In genomic region chr19:4803736-4804695, GRCh38 we compare ENCODE assay signal across 8 cellular contexts. TPM values are rescaled to one million over a fixed set of nuclear protein-coding genes. Genes with fewer than 3 reads are reported as not detected.
DNase-seq lines count a peak whose midpoint lies in the region; ATAC-seq and TF ChIP-seq lines count a peak whose summit lies in the region.

No MANE protein-coding gene starts in this region.

- H3K4me3 Mint-ChIP-seq in CD8-positive, alpha-beta memory T cell, result no peak overlapping the region
- H3K4me3 Mint-ChIP-seq in activated T-helper 2 cell treated with anti-CD3 and anti-CD28 coated beads, Interferon-gamma antibody, Interleukin-2, Interleukin-4, amounts not matched to agents 10 μg/mL and 5 μg/mL and 100 μg/mL, durations not matched to agents 14 hours and 24 hours and 36 hours (ENCODE audit: low read depth), result no peak overlapping the region
- no peak overlapping the region for H3K4me3 Mint-ChIP-seq in glutamatergic neuron (ENCODE audit: unreplicated experiment)

- no peaks in the 10 kb centered on the region for H3K9me3 ChIP-seq in CD8-positive, alpha-beta memory T cell (ENCODE audit: low read length)
- H3K9me3 ChIP-seq in SJCRH30 (replicated peaks), result no peaks in the 10 kb centered on the region

- no peak overlapping the region for H3K4me3 ChIP-seq in CD8-positive, alpha-beta memory T cell (ENCODE audit: low read length)
- no peak overlapping the region for H3K4me3 ChIP-seq in SJCRH30

- peak overlapping the region in 1 of 8 donors; percentile 21 for H3K27ac Mint-ChIP-seq in CD8-positive, alpha-beta memory T cell
- no peak overlapping the region for H3K27ac Mint-ChIP-seq in activated T-helper 2 cell treated with anti-CD3 and anti-CD28 coated beads, Interferon-gamma antibody, Interleukin-2, Interleukin-4, amounts not matched to agents 10 μg/mL and 5 μg/mL and 100 μg/mL, durations not matched to agents 14 hours and 24 hours and 36 hours
- no peak overlapping the region for H3K27ac Mint-ChIP-seq in glutamatergic neuron (ENCODE audit: unreplicated experiment)

- H3K27ac ChIP-seq in CD8-positive, alpha-beta memory T cell (ENCODE audit: low read depth, low read length), result no peak overlapping the region
- H3K27ac ChIP-seq in SJCRH30, result no peak overlapping the region

- no peaks in the 10 kb centered on the region for H3K36me3 ChIP-seq in CD8-positive, alpha-beta memory T cell (ENCODE audit: insufficient read depth, low read length)
- no peaks in the 10 kb centered on the region for H3K36me3 ChIP-seq in SJCRH30

- H3K4me1 ChIP-seq in CD8-positive, alpha-beta memory T cell (ENCODE audit: insufficient read depth, low read length), result no peaks in the 10 kb centered on the region
- H3K4me1 ChIP-seq in SJCRH30, result no peaks in the 10 kb centered on the region

- peak; percentile 72 for TF ChIP-seq CTCF in glutamatergic neuron (IDR thresholded peaks at IDR 0.05; ENCODE audit: partially characterized antibody, unreplicated experiment)

- H3K27me3 Mint-ChIP-seq in CD8-positive, alpha-beta memory T cell, result no peaks in the 10 kb centered on the region
- no peaks in the 10 kb centered on the region for H3K27me3 Mint-ChIP-seq in activated T-helper 2 cell treated with anti-CD3 and anti-CD28 coated beads, Interferon-gamma antibody, Interleukin-2, Interleukin-4, amounts not matched to agents 10 μg/mL and 5 μg/mL and 100 μg/mL, durations not matched to agents 14 hours and 24 hours and 36 hours (ENCODE audit: low read depth)
- H3K27me3 Mint-ChIP-seq in glutamatergic neuron (ENCODE audit: unreplicated experiment), result no peaks in the 10 kb centered on the region

- intact Hi-C loops in activated T-helper 2 cell treated with anti-CD3 and anti-CD28 coated beads, Interferon-gamma antibody, Interleukin-2, Interleukin-4, amounts not matched to agents 10 μg/mL and 5 μg/mL and 100 μg/mL, durations not matched to agents 14 hours and 24 hours and 36 hours (cut with micrococcal nuclease), result no loop called here
- intact Hi-C loops in sciatic nerve (cut with DNase I), result no loop called here

- H3K27me3 ChIP-seq in CD8-positive, alpha-beta memory T cell (ENCODE audit: insufficient read depth, low read length, poor library complexity, severe bottlenecking), result no peaks in the 10 kb centered on the region
- H3K27me3 ChIP-seq in SJCRH30, result no peaks in the 10 kb centered on the region

- peaks cover 0 to 3% (median 0%) of the 10 kb centered on the region in 3 donors for H3K4me1 Mint-ChIP-seq in CD8-positive, alpha-beta memory T cell
- H3K4me1 Mint-ChIP-seq in activated T-helper 2 cell treated with anti-CD3 and anti-CD28 coated beads, Interferon-gamma antibody, Interleukin-2, Interleukin-4, amounts not matched to agents 10 μg/mL and 5 μg/mL and 100 μg/mL, durations not matched to agents 14 hours and 24 hours and 36 hours (ENCODE audit: low read depth), result no peaks in the 10 kb centered on the region
- no peaks in the 10 kb centered on the region for H3K4me1 Mint-ChIP-seq in glutamatergic neuron (ENCODE audit: low read depth, unreplicated experiment)

- H3K36me3 Mint-ChIP-seq in CD8-positive, alpha-beta memory T cell, result peaks cover 0 to 4% (median 0%) of the 10 kb centered on the region in 3 donors
- H3K36me3 Mint-ChIP-seq in activated T-helper 2 cell treated with anti-CD3 and anti-CD28 coated beads, Interferon-gamma antibody, Interleukin-2, Interleukin-4, amounts not matched to agents 10 μg/mL and 5 μg/mL and 100 μg/mL, durations not matched to agents 14 hours and 24 hours and 36 hours (ENCODE audit: low read depth), result peaks cover under 1% of the 10 kb centered on the region
- no peaks in the 10 kb centered on the region for H3K36me3 Mint-ChIP-seq in glutamatergic neuron (ENCODE audit: unreplicated experiment)

- DNase-seq in CD8-positive, alpha-beta memory T cell, result peak; percentile 40 to 72 (median 53)
- DNase-seq in HPDE6-E6E7 (ENCODE audit: extremely low spot score) (peak; percentile 37), SJCRH30 (peak; percentile 77 to 89), glutamatergic neuron (peak; percentile 85), sciatic nerve (ENCODE audit: low spot score) (peak; percentile 73)
- DNase-seq in activated T-helper 2 cell treated with anti-CD3 and anti-CD28 coated beads, Interferon-gamma antibody, Interleukin-2, Interleukin-4, amounts not matched to agents 10 μg/mL and 5 μg/mL and 100 μg/mL, durations not matched to agents 14 hours and 24 hours and 36 hours (ENCODE audit: low spot score), result peak; percentile 50

- H3K9me3 Mint-ChIP-seq in CD8-positive, alpha-beta memory T cell, result no peaks in the 10 kb centered on the region
- H3K9me3 Mint-ChIP-seq in activated T-helper 2 cell treated with anti-CD3 and anti-CD28 coated beads, Interferon-gamma antibody, Interleukin-2, Interleukin-4, amounts not matched to agents 10 μg/mL and 5 μg/mL and 100 μg/mL, durations not matched to agents 14 hours and 24 hours and 36 hours, result no peaks in the 10 kb centered on the region
- no peaks in the 10 kb centered on the region for H3K9me3 Mint-ChIP-seq in glutamatergic neuron (ENCODE audit: unreplicated experiment)

- CTCF ChIA-PET in CD8-positive, alpha-beta memory T cell (lab: Charles Lee), result interaction anchor here (1.2 to 2.6 kb wide), 2 partner anchors 46 to 72 kb away, joined by 4 to 13 read pairs; no protein-coding TSS in a partner anchor

- ATAC-seq in sciatic nerve, result peak; percentile 43
- no peak for ATAC-seq in HG02610 (IDR thresholded peaks at IDR 0.05; ENCODE audit: unreplicated experiment)
- no peak for ATAC-seq in HG03095 (IDR thresholded peaks at IDR 0.05; ENCODE audit: unreplicated experiment)

- POLR2A ChIA-PET in CD8-positive, alpha-beta memory T cell (lab: Charles Lee), result no interaction called here

RNA-seq across cellular contexts. Expression of gene FEM1A, which starts 12.5 kb away (rescaled TPM):
- 10 to 100 TPM; 25.5 to 26.0 TPM for total RNA-seq in CD8-positive, alpha-beta memory T cell
- 4.3 TPM for polyA plus RNA-seq in CD8-positive, alpha-beta memory T cell
- 20.0 and 20.1 TPM in 2 replicates for total RNA-seq in SJCRH30 (2014; rRNA removed; shearing (Covaris generic))
- total RNA-seq in activated T-helper 2 cell treated with anti-CD3 and anti-CD28 coated beads, Interferon-gamma antibody, Interleukin-2, Interleukin-4, amounts not matched to agents 10 μg/mL and 5 μg/mL and 100 μg/mL, durations not matched to agents 14 hours and 24 hours and 36 hours, result 18.1 and 18.6 TPM in 2 replicates
- total RNA-seq in glutamatergic neuron (ENCODE audit: unreplicated experiment) (11.3 TPM), sciatic nerve (7.5 TPM)

RNA-seq across cellular contexts. Expression of gene TICAM1, which starts 27.5 kb away (rescaled TPM):
- total RNA-seq in CD8-positive, alpha-beta memory T cell, result 10 to 100 TPM; 24.4 to 26.5 TPM
- 13.8 TPM for polyA plus RNA-seq in CD8-positive, alpha-beta memory T cell
- total RNA-seq in SJCRH30 (2014; rRNA removed; shearing (Covaris generic)), result 1.4 TPM in 2 replicates
- total RNA-seq in activated T-helper 2 cell treated with anti-CD3 and anti-CD28 coated beads, Interferon-gamma antibody, Interleukin-2, Interleukin-4, amounts not matched to agents 10 μg/mL and 5 μg/mL and 100 μg/mL, durations not matched to agents 14 hours and 24 hours and 36 hours, result 28.1 and 30.4 TPM in 2 replicates
- not detected for total RNA-seq in glutamatergic neuron (ENCODE audit: unreplicated experiment)
- 10.8 TPM for total RNA-seq in sciatic nerve
